ENCODE assay signal across 8 cellular contexts in genomic region chr3:15300318-15301078, GRCh38.
DNase-seq lines count a peak whose midpoint lies in the region; ATAC-seq lines count a peak whose summit lies in the region.

No MANE protein-coding gene starts in this region.

- ATAC-seq in stimulated activated naive B cell treated with anti-CD40 and anti-IgM and Interleukin-4, amounts not matched to agents 10 μg/mL and 1 μg/mL and 100 μg/mL, for 72 hours (replicated peaks) = peak; percentile 50 to 64
- ATAC-seq in GM19351 (IDR thresholded peaks at IDR 0.05; ENCODE audit: unreplicated experiment) = no peak
- ATAC-seq in GM18868 (IDR thresholded peaks at IDR 0.05; ENCODE audit: unreplicated experiment) = no peak

- peak; percentile 30 for DNase-seq in NCI-H82 (lab: John Stamatoyannopoulos, UW)
- DNase-seq in NCI-H82 treated with DMSO at 0.1 percent for 48 hours (lab: John Stamatoyannopoulos, UW; ENCODE audit: unreplicated experiment) = no peak
- peak; percentile 64 for DNase-seq in SW480 (ENCODE audit: low spot score)
- DNase-seq in glomerular visceral epithelial cell (ENCODE audit: extremely low spot score) = peak; percentile 84
- DNase-seq in stimulated activated naive B cell treated with anti-CD40 and anti-IgM and Interleukin-4, amounts not matched to agents 10 μg/mL and 1 μg/mL and 100 μg/mL, for 72 hours = no peak
- no peak for DNase-seq in stimulated activated CD4-positive, alpha-beta T cell treated with anti-CD3 and anti-CD28 coated beads, Interleukin-2, amount 100 ng/mL, for 48 hours

- no peaks in the 10 kb centered on the region for H3K27me3 Mint-ChIP-seq in stimulated activated naive B cell treated with anti-CD40 and anti-IgM and Interleukin-4, amounts not matched to agents 10 μg/mL and 1 μg/mL and 100 μg/mL, for 72 hours

- no peak overlapping the region for H3K4me3 Mint-ChIP-seq in stimulated activated naive B cell treated with anti-CD40 and anti-IgM and Interleukin-4, amounts not matched to agents 10 μg/mL and 1 μg/mL and 100 μg/mL, for 72 hours

- peaks cover 29 to 54% of the 10 kb centered on the region in 2 donors for H3K36me3 Mint-ChIP-seq in stimulated activated naive B cell treated with anti-CD40 and anti-IgM and Interleukin-4, amounts not matched to agents 10 μg/mL and 1 μg/mL and 100 μg/mL, for 72 hours

- peaks cover 1 to 2% of the 10 kb centered on the region in 2 donors for H3K9me3 Mint-ChIP-seq in stimulated activated naive B cell treated with anti-CD40 and anti-IgM and Interleukin-4, amounts not matched to agents 10 μg/mL and 1 μg/mL and 100 μg/mL, for 72 hours

- H3K27ac Mint-ChIP-seq in stimulated activated naive B cell treated with anti-CD40 and anti-IgM and Interleukin-4, amounts not matched to agents 10 μg/mL and 1 μg/mL and 100 μg/mL, for 72 hours = peak overlapping the region; percentile 60

- peaks cover 40 to 69% of the 10 kb centered on the region in 2 donors for H3K4me1 Mint-ChIP-seq in stimulated activated naive B cell treated with anti-CD40 and anti-IgM and Interleukin-4, amounts not matched to agents 10 μg/mL and 1 μg/mL and 100 μg/mL, for 72 hours

Comparison
In these comparisons a context has a peak if more than half of its experiments do, and no peak if none do; other contexts are left out.
1. DNase-seq: peak in NCI-H82 (single experiment), SW480 (single experiment) and glomerular visceral epithelial cell (single experiment); none in NCI-H82 treated with DMSO at 0.1 percent for 48 hours (single experiment), stimulated activated naive B cell treated with anti-CD40 and anti-IgM and Interleukin-4, amounts not matched to agents 10 μg/mL and 1 μg/mL and 100 μg/mL, for 72 hours (single experiment) and stimulated activated CD4-positive, alpha-beta T cell treated with anti-CD3 and anti-CD28 coated beads, Interleukin-2, amount 100 ng/mL, for 48 hours (0 of 2).
2. ATAC-seq: peak in stimulated activated naive B cell treated with anti-CD40 and anti-IgM and Interleukin-4, amounts not matched to agents 10 μg/mL and 1 μg/mL and 100 μg/mL, for 72 hours (2 of 2); none in GM19351 (single experiment) and GM18868 (single experiment).